ENCODE assay signal across 16 cellular contexts in genomic region chr7:96052860-96053452, GRCh38.
"Had no signal": no experiment of that assay in that cellular context is flagged by ENCODE, and none has a peak within 500 bp of the region (broad histone marks: within the 10 kb centered on the region; RNA-seq: fewer than 3 reads in every experiment).

No MANE protein-coding gene starts in this region.

- FAIRE-seq: keratinocyte had no signal

- DNase-seq: activated CD4-positive, alpha-beta T cell treated with anti-CD3 and anti-CD28 coated beads, Interleukin-2, amount 50 U/mL, for 1 hour; activated CD4-positive, CD25-positive, alpha-beta regulatory T cell treated with anti-CD3 and anti-CD28 coated beads, Interleukin-2, amount 50 U/mL, for 72 hours; activated CD8-positive, alpha-beta memory T cell treated with anti-CD3 and anti-CD28 coated beads, Interleukin-2, amount 50 U/mL, for 4 hours; activated naive CD4-positive, alpha-beta T cell treated with anti-CD3 and anti-CD28 coated beads for 36 hours; activated naive CD8-positive, alpha-beta T cell treated with anti-CD3 and anti-CD28 coated beads, Interleukin-2, amount 50 U/mL, for 24 hours; activated T-cell treated with anti-CD3 and anti-CD28 coated beads, Interleukin-2, amount 50 U/mL, for 4 hours; anterior cingulate cortex; gastrocnemius medialis; head of caudate nucleus; lower lobe of right lung; stimulated activated CD4-positive, alpha-beta T cell treated with anti-CD3 and anti-CD28 coated beads, Interleukin-4, amount 100 ng/mL, for 1 hour; stimulated activated naive CD8-positive, alpha-beta T cell treated with anti-CD3 and anti-CD28 coated beads, Interleukin-15, amount 100 ng/mL, for 72 hours; transverse colon had no signal

- ATAC-seq: activated naive CD8-positive, alpha-beta T cell treated with anti-CD3 and anti-CD28 coated beads, Interleukin-2, amount 50 U/mL, for 24 hours; activated T-cell treated with anti-CD3 and anti-CD28 coated beads, Interleukin-2, amount 50 U/mL, for 4 hours; gastrocnemius medialis; lower lobe of right lung; natural killer cell treated with Interleukin-12 subunit alpha and Interleukin-12 subunit beta and Interleukin-15 and Interleukin-18, amount 100 ng/mL, for 72 hours; sciatic nerve; stimulated activated naive CD8-positive, alpha-beta T cell treated with anti-CD3 and anti-CD28 coated beads, Interleukin-15, amount 100 ng/mL, for 72 hours had no signal
